In genomic region chr14:91350813-91351507, GRCh38 we compare ENCODE assay signal across 1 cellular context.
TF ChIP-seq lines count a peak whose summit lies in the region.

No MANE protein-coding gene starts in this region.

TF ChIP-seq in GM12878, 131 proteins besides CTCF, POLR2A, EP300 and RAD21 (continued from another document):
- TF ChIP-seq MEF2A (IDR thresholded peaks at IDR 0.05; ENCODE audit: insufficient read depth, low read depth, low read length) (no peak), ZNF384 (IDR thresholded peaks at IDR 0.05; ENCODE audit: borderline replicate concordance, low read depth, low read length) (no peak), KAT2A (conservative IDR thresholded peaks at IDR 0.05; ENCODE audit: control insufficient read depth, low read depth, low read length) (no peak), NR2F1 (conservative IDR thresholded peaks at IDR 0.05) (0 out of 2 replicates have a peak, but pooled peaks have one; percentile 6), NR2C1 (IDR thresholded peaks at IDR 0.05) (no peak), EED (IDR thresholded peaks at IDR 0.05; ENCODE audit: low read depth) (peak; percentile 64), FOXK2 (IDR thresholded peaks at IDR 0.05) (no peak), PKNOX1 (IDR thresholded peaks at IDR 0.05) (peak; percentile 52; the same call in 1 of the 2 replicates), SUZ12 (IDR thresholded peaks at IDR 0.05; ENCODE audit: unreplicated experiment) (no peak), ZBTB40 (IDR thresholded peaks at IDR 0.05; ENCODE audit: borderline replicate concordance) (no peak), RELA (IDR thresholded peaks at IDR 0.05; ENCODE audit: borderline replicate concordance, partially characterized antibody) (no peak), STAT1 (conservative IDR thresholded peaks at IDR 0.05) (no peak), TAF1 (IDR thresholded peaks at IDR 0.05; ENCODE audit: borderline replicate concordance, low read depth, low read length) (0 out of 2 replicates have a peak, but pooled peaks have one; percentile 15), CHD1 (IDR thresholded peaks at IDR 0.05; ENCODE audit: low read depth, low read length) (no peak), POLR2AphosphoS5 (IDR thresholded peaks at IDR 0.05; ENCODE audit: low read length) (peak; percentile 71; the same call in 1 of the 2 replicates), HDGF (IDR thresholded peaks at IDR 0.05) (no peak), CREM (IDR thresholded peaks at IDR 0.05; ENCODE audit: low read depth) (0 out of 2 replicates have a peak, but pooled peaks have one; percentile 14), BACH1 (IDR thresholded peaks at IDR 0.05; ENCODE audit: borderline replicate concordance) (peak; percentile 39; the same call in 1 of the 2 replicates), BCLAF1 (IDR thresholded peaks at IDR 0.05) (no peak), SMARCA5 (IDR thresholded peaks at IDR 0.05) (0 out of 2 replicates have a peak, but pooled peaks have one; percentile 17), NRF1 (conservative IDR thresholded peaks at IDR 0.05; ENCODE audit: low read depth, low read length) (no peak), ATF3 (IDR thresholded peaks at IDR 0.05; ENCODE audit: borderline replicate concordance, extremely low read depth, low read depth, low read length) (no peak), MYC (IDR thresholded peaks at IDR 0.05; ENCODE audit: insufficient read depth, insufficient read length, insufficient replicate concordance, low read length, severe bottlenecking) (no peak), E2F4 (IDR thresholded peaks at IDR 0.05; ENCODE audit: low read depth, low read length) (no peak), GATAD2B (conservative IDR thresholded peaks at IDR 0.05; ENCODE audit: low read depth) (peak; percentile 43; the same call in 1 of the 2 replicates), RAD51 (IDR thresholded peaks at IDR 0.05) (peak; percentile 53; the same call in 1 of the 2 replicates), STAT3 (IDR thresholded peaks at IDR 0.05; ENCODE audit: low read depth, low read length) (no peak), HCFC1 (IDR thresholded peaks at IDR 0.05; ENCODE audit: low read length) (no peak), CBX3 (IDR thresholded peaks at IDR 0.05; ENCODE audit: borderline replicate concordance, low read depth) (no peak), DPF2 (IDR thresholded peaks at IDR 0.05) (peak; percentile 82), RELB (IDR thresholded peaks at IDR 0.05; ENCODE audit: low read depth) (peak; percentile 82; the same call in 1 of the 2 replicates), MLLT1 (IDR thresholded peaks at IDR 0.05) (peak; percentile 87), CUX1 (IDR thresholded peaks at IDR 0.05; ENCODE audit: insufficient replicate concordance, low read depth, low read length) (peak; percentile 12), EZH2 (IDR thresholded peaks at IDR 0.05; ENCODE audit: borderline replicate concordance, control insufficient read depth, low read depth, low read length) (0 out of 2 replicates have a peak, but pooled peaks have one; percentile 77), SIX5 (IDR thresholded peaks at IDR 0.05; ENCODE audit: low read depth, low read length, severe bottlenecking) (no peak), SRF (IDR thresholded peaks at IDR 0.05; ENCODE audit: low read depth in 2 of 2, low read length in 2 of 2) (no peak), MAX (IDR thresholded peaks at IDR 0.05; ENCODE audit: low read depth, low read length) (peak; percentile 3; the same call in 1 of the 2 replicates), ETV6 (conservative IDR thresholded peaks at IDR 0.05 in 1 of 2, IDR thresholded peaks at IDR 0.05 in 1 of 2; ENCODE audit: borderline replicate concordance in 1 of 2, low read depth in 1 of 2) (no peak), RCOR1 (conservative IDR thresholded peaks at IDR 0.05; ENCODE audit: low read depth, low read length) (0 out of 2 replicates have a peak, but pooled peaks have one; percentile 41), MEF2B (IDR thresholded peaks at IDR 0.05; ENCODE audit: partially characterized antibody, poor library complexity, severe bottlenecking) (peak; percentile 78), PAX5 (IDR thresholded peaks at IDR 0.05; ENCODE audit: borderline replicate concordance, low read depth, low read length) (peak; percentile 77; the same call in 1 of the 2 replicates), SPI1 (IDR thresholded peaks at IDR 0.05; ENCODE audit: borderline replicate concordance, insufficient read depth, low read depth, low read length) (no peak), CBX5 (IDR thresholded peaks at IDR 0.05; ENCODE audit: low read depth) (no peak), SUPT20H (IDR thresholded peaks at IDR 0.05; ENCODE audit: borderline replicate concordance, control insufficient read depth, low read depth, low read length) (no peak), MXI1 (IDR thresholded peaks at IDR 0.05; ENCODE audit: low read depth, low read length) (peak; percentile 41; the same call in 1 of the 2 replicates)
TF ChIP-seq in GM12878: peak in this region for 41.
